Comparison of ENCODE assay signal across 31 cellular contexts in the genomic region with DNA sequence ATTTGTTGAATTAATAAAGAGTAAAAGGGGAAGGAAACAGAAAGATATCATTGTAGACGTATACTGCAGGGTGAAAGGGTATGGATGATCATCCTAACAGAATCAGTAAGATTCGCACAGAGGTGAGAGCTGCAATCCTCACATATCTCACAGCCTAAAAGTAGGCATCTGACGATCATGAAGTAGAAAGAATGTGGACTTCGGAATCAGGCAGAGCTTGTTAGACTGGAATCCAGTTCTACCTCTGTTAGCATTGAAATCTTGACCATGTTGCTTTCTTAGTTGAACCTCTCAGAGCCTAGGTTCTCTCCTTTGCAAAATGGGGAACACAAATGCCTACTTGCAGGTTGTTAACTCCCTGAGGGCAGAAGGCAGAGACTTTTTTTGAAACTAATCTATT.
"Had no signal": no experiment of that assay in that cellular context is flagged by ENCODE, and none has a peak within 500 bp of the region (broad histone marks: within the 10 kb centered on the region; RNA-seq: fewer than 3 reads in every experiment).

No MANE protein-coding gene starts in this region.

- H3K27me3 ChIP-seq: adrenal gland, body of pancreas, gastroesophageal sphincter had no signal

- DNase-seq: activated CD4-positive, alpha-beta memory T cell treated with anti-CD3 and anti-CD28 coated beads for 36 hours; activated CD4-positive, alpha-beta T cell treated with anti-CD3 and anti-CD28 coated beads for 36 hours; activated CD4-positive, alpha-beta T cell treated with anti-CD3 and anti-CD28 coated beads, Interleukin-2, amount 10 ng/mL, durations not matched to agents 24 days and 14 days; activated CD4-positive, CD25-positive, alpha-beta regulatory T cell; activated CD4-positive, CD25-positive, alpha-beta regulatory T cell treated with anti-CD3 and anti-CD28 coated beads, Interleukin-2, amount 50 U/mL, for 72 hours; activated CD8-positive, alpha-beta memory T cell treated with anti-CD3 and anti-CD28 coated beads, Interleukin-2, amount 10 ng/mL, durations not matched to agents 7 days and 5 days; activated CD8-positive, alpha-beta memory T cell treated with anti-CD3 and anti-CD28 coated beads, Interleukin-2, amount 50 U/mL, for 4 hours; activated CD8-positive, alpha-beta T cell treated with anti-CD3 and anti-CD28 coated beads, Interleukin-2, amount 10 ng/mL, durations not matched to agents 7 days and 5 days; activated effector memory CD4-positive, alpha-beta T cell treated with anti-CD3 and anti-CD28 coated beads, Interleukin-2, amount 50 U/mL, for 16 hours; activated naive CD4-positive, alpha-beta T cell treated with anti-CD3 and anti-CD28 coated beads for 36 hours; activated naive CD8-positive, alpha-beta T cell treated with anti-CD3 and anti-CD28 coated beads for 36 hours; activated naive CD8-positive, alpha-beta T cell treated with anti-CD3 and anti-CD28 coated beads, Interleukin-2, amount 50 U/mL, for 24 hours; activated T-cell treated with anti-CD3 and anti-CD28 coated beads, Interleukin-2, amount 50 U/mL, for 1 hour; activated T-cell treated with anti-CD3 and anti-CD28 coated beads, Interleukin-2, amount 50 U/mL, for 48 hours; adrenal gland; amygdala; aorta; body of pancreas; caudate nucleus; cortex of kidney; dermis blood vessel endothelial cell; effector CD4-positive, alpha-beta T cell; effector memory CD8-positive, alpha-beta T cell; esophagus squamous epithelium; foreskin melanocyte; T-helper 1 cell; T-helper 17 cell; T1000 had no signal

- H3K4me1 ChIP-seq: adrenal gland, body of pancreas, esophagus squamous epithelium, gastroesophageal sphincter had no signal

- FAIRE-seq: colon had no signal

- H3K9me3 ChIP-seq: adrenal gland, body of pancreas, esophagus squamous epithelium, gastroesophageal sphincter had no signal

- H3K27ac ChIP-seq: adrenal gland, body of pancreas, epithelial cell of prostate, esophagus squamous epithelium, gastroesophageal sphincter had no signal

- ATAC-seq: activated CD4-positive, alpha-beta T cell treated with anti-CD3 and anti-CD28 coated beads for 36 hours; activated CD8-positive, alpha-beta memory T cell treated with anti-CD3 and anti-CD28 coated beads, Interleukin-2, amount 10 ng/mL, durations not matched to agents 7 days and 5 days; activated CD8-positive, alpha-beta T cell treated with anti-CD3 and anti-CD28 coated beads, Interleukin-2, amount 10 ng/mL, durations not matched to agents 7 days and 5 days; activated naive CD8-positive, alpha-beta T cell treated with anti-CD3 and anti-CD28 coated beads, Interleukin-2, amount 50 U/mL, for 24 hours; body of pancreas; effector memory CD8-positive, alpha-beta T cell; gastroesophageal sphincter; T-helper 17 cell had no signal

- H3K36me3 ChIP-seq: adrenal gland, esophagus squamous epithelium, gastroesophageal sphincter had no signal

- H3K4me3 ChIP-seq: adrenal gland, body of pancreas, esophagus squamous epithelium, gastroesophageal sphincter had no signal
